Comparison of ENCODE assay signal across 3 cellular contexts in genomic region chr10:107398115-107398514, GRCh38.
A peak's percentile ranks its signal among the peaks of the same experiment; 100 is the strongest.
TF ChIP-seq lines count a peak whose summit lies in the region.

No MANE protein-coding gene starts in this region.

TF ChIP-seq in HepG2, 621 proteins besides CTCF, POLR2A, EP300 and RAD21:
- TF ChIP-seq CREBL2 (CRISPR knock-in tag; IDR thresholded peaks at IDR 0.05; ENCODE audit: borderline replicate concordance) (no peak), ZNF333 (CRISPR knock-in tag; IDR thresholded peaks at IDR 0.05; ENCODE audit: borderline replicate concordance) (no peak), SRY (CRISPR knock-in tag; IDR thresholded peaks at IDR 0.05) (no peak), ZNF839 (CRISPR knock-in tag; IDR thresholded peaks at IDR 0.05; ENCODE audit: borderline replicate concordance) (no peak), ZNF335 (CRISPR knock-in tag; IDR thresholded peaks at IDR 0.05) (no peak), HCFC1 (IDR thresholded peaks at IDR 0.05; ENCODE audit: low read depth, low read length) (no peak), SNRNP70 (IDR thresholded peaks at IDR 0.05; ENCODE audit: low read depth, low read length) (no peak), ZNF331 (CRISPR knock-in tag; IDR thresholded peaks at IDR 0.05) (no peak), HOXA5 (CRISPR knock-in tag; IDR thresholded peaks at IDR 0.05) (no peak), HNF1B (CRISPR knock-in tag; IDR thresholded peaks at IDR 0.05) (no peak), ZNF558 (CRISPR knock-in tag; IDR thresholded peaks at IDR 0.05; ENCODE audit: borderline replicate concordance) (no peak), ZNF800 (CRISPR knock-in tag; IDR thresholded peaks at IDR 0.05) (no peak), ERF (CRISPR knock-in tag; IDR thresholded peaks at IDR 0.05) (no peak), ZNF777 (CRISPR knock-in tag; IDR thresholded peaks at IDR 0.05) (no peak), MAFF (IDR thresholded peaks at IDR 0.05; ENCODE audit: low read depth, low read length) (0 out of 2 replicates have a peak, but pooled peaks have one; percentile 14), MAFK (conservative IDR thresholded peaks at IDR 0.05 in 1 of 2, IDR thresholded peaks at IDR 0.05 in 1 of 2; ENCODE audit: low read length in 2 of 2) (peak; percentile 60 to 63; a peak in 3 of 4 replicates)

TF ChIP-seq in A549, 52 proteins besides CTCF, POLR2A, EP300 and RAD21:
- TF ChIP-seq MAFK (IDR thresholded peaks at IDR 0.05; ENCODE audit: partially characterized antibody) (peak; percentile 47), HMGXB4 (CRISPR knock-in tag; IDR thresholded peaks at IDR 0.05; ENCODE audit: borderline replicate concordance) (no peak)
TF ChIP-seq in A549: peak in this region for 1.

TF ChIP-seq in IMR-90, 13 proteins besides CTCF, POLR2A, EP300 and RAD21:
- TF ChIP-seq MAFK (IDR thresholded peaks at IDR 0.05; ENCODE audit: low read depth, low read length) (peak; percentile 48), SMC3 (IDR thresholded peaks at IDR 0.05; ENCODE audit: low read depth, low read length) (no peak)
